8 cellular contexts compared by ENCODE assay signal in the genomic region with DNA sequence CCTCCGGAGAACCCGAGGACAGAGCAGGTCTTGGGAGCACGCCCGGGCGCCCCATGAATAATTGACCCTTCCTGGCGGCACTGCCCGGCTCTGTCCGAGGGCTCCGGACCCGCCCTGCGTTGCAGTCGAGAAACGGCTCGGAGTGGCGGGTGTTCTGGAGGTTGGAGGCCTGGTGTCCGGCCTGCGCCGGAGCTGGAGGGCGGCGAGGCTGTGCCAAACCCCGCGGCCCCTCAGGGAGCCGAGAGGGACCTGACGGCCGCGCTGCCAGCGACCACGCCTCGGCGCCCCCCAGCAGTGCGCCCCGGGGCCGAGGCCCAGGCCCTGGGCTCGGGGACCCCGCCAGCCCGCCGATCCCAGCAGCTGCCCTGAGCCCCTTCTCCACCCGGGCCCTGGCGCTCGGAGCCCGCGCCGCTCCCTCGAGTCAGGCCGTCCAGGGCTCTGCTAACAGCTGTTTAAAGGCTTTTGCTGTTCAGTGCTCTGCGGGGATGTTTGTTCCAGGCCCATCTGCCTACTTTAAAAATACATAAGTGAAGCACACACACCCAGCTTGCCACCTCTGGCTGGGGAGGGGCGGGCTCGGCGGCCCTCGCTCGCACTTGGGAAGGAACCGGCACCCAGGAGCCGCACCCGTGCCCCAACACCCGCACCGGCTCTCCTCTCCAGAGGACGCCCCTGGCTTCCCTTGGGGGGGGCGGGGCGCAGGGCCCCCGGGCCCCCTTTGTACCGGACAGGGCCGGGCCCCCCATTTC. TPM values are rescaled to one million over a fixed set of nuclear protein-coding genes. Genes with fewer than 3 reads are reported as not detected.
DNase-seq lines count a peak whose midpoint lies in the region; ATAC-seq and TF ChIP-seq lines count a peak whose summit lies in the region.

No MANE protein-coding gene starts in this region.

- H3K27ac ChIP-seq in KOPT-K1 (ENCODE audit: low read depth, low read length, poor library complexity, severe bottlenecking) (peak overlapping the region; percentile 74), adrenal gland (peak overlapping the region in 4 of 5 donors; percentile 11 to 82 (median 74))

- H3K4me1 ChIP-seq in adrenal gland (replicated peaks in 1 of 2) = peaks cover 24 to 33% of the 10 kb centered on the region in 2 donors

- POLR2A ChIA-PET in HEK293T (lab: Yijun Ruan, JAX) = interaction anchor here (0.7 kb wide), 1 partner anchor 81 kb away, joined by 3 read pairs; no protein-coding TSS in a partner anchor

- intact Hi-C loops in adrenal gland (cut with DNase I) = no loop called here

- CTCF ChIA-PET in HEK293T (lab: Yijun Ruan, JAX) = interaction anchor here (1.3 kb wide), 1 partner anchor 125 kb away, joined by 3 read pairs; no protein-coding TSS in a partner anchor

- WGBS in adrenal gland, 4 donors = 28 to 49% (median 40%) methylated on average over 25 to 62 of the region's 62 CpGs

- H3K9me3 ChIP-seq in KOPT-K1 (ENCODE audit: insufficient read depth, low read length, poor library complexity, severe bottlenecking) (no peaks in the 10 kb centered on the region), adrenal gland (replicated peaks in 1 of 3) (no peaks in the 10 kb centered on the region)

- no peak for ATAC-seq in HG02610 (IDR thresholded peaks at IDR 0.05; ENCODE audit: unreplicated experiment)

- no peak for TF ChIP-seq CTCF in adrenal gland (IDR thresholded peaks at IDR 0.05)

- H3K4me3 ChIP-seq in adrenal gland (peak overlapping the region in 2 of 4 donors; percentile 51 to 94), skeletal muscle cell (ENCODE audit: low read depth, low read length) (peak overlapping the region; percentile 64)

- no peaks in the 10 kb centered on the region for H3K27me3 ChIP-seq in adrenal gland

- TF ChIP-seq POLR2A in adrenal gland (IDR thresholded peaks at IDR 0.05) = no peak

- H3K36me3 ChIP-seq in KOPT-K1 (ENCODE audit: insufficient read depth, low read length) (no peaks in the 10 kb centered on the region), adrenal gland (replicated peaks in 1 of 2) (no peaks in the 10 kb centered on the region)

- DNase-seq in DMS 273 treated with DMSO at 0.1 percent for 48 hours (lab: John Stamatoyannopoulos, UW) (peak; percentile 15), adrenal gland (peak in 4 of 7 donors; percentile 10 to 41 (median 27)), hepatic stellate cell (ENCODE audit: low spot score) (peak; percentile 38), skeletal muscle cell (ENCODE audit: low read depth) (no peak), NCI-H446 (lab: John Stamatoyannopoulos, UW) (no peak), HEK293T (ENCODE audit: extremely low spot score) (no peak)

TF ChIP-seq in HEK293T, 16 proteins besides CTCF, POLR2A, EP300 and RAD21:
- TF ChIP-seq FOXM1 (IDR thresholded peaks at IDR 0.05; ENCODE audit: borderline replicate concordance) (no peak), SP1 (IDR thresholded peaks at IDR 0.05) (no peak), ZNF384 (IDR thresholded peaks at IDR 0.05) (no peak), LEF1 (IDR thresholded peaks at IDR 0.05; ENCODE audit: borderline replicate concordance) (no peak), SUZ12 (IDR thresholded peaks at IDR 0.05) (no peak), L3MBTL2 (conservative IDR thresholded peaks at IDR 0.05) (no peak), BHLHE40 (IDR thresholded peaks at IDR 0.05; ENCODE audit: borderline replicate concordance) (no peak), FOXK2 (IDR thresholded peaks at IDR 0.05) (no peak), NFRKB (IDR thresholded peaks at IDR 0.05) (no peak), TARDBP (IDR thresholded peaks at IDR 0.05) (no peak), ARNT (IDR thresholded peaks at IDR 0.05) (no peak), CTBP1 (IDR thresholded peaks at IDR 0.05; ENCODE audit: borderline replicate concordance) (no peak), FOXA1 (IDR thresholded peaks at IDR 0.05) (no peak), HDGF (IDR thresholded peaks at IDR 0.05; ENCODE audit: borderline replicate concordance) (no peak)
- TF ChIP-seq, protein P1, sequence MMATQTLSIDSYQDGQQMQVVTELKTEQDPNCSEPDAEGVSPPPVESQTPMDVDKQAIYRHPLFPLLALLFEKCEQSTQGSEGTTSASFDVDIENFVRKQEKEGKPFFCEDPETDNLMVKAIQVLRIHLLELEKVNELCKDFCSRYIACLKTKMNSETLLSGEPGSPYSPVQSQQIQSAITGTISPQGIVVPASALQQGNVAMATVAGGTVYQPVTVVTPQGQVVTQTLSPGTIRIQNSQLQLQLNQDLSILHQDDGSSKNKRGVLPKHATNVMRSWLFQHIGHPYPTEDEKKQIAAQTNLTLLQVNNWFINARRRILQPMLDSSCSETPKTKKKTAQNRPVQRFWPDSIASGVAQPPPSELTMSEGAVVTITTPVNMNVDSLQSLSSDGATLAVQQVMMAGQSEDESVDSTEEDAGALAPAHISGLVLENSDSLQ (IDR thresholded peaks at IDR 0.05) = no peak
TF ChIP-seq in HEK293T: peak in this region for 0.

RNA-seq across cellular contexts. Expression of a gene that starts 0.8 kb away (rescaled TPM):
- total RNA-seq in adrenal gland = 10 to 100 TPM in 7 of 8 donors, 1 to 10 TPM in 1; 4.1 to 23.1 (median 15.5) TPM
- 10 to 100 TPM in 2 of 3 donors, 1 to 10 TPM in 1; 7.4 to 59.0 (median 32.2) TPM for polyA plus RNA-seq in adrenal gland

Comparison
In these comparisons a context has a peak if more than half of its experiments do, and no peak if none do; other contexts are left out.
1. DNase-seq: peak in DMS 273 treated with DMSO at 0.1 percent for 48 hours (single experiment), adrenal gland (4 of 7) and hepatic stellate cell (single experiment); none in skeletal muscle cell (single experiment), NCI-H446 (0 of 2) and HEK293T (single experiment).